ENCODE assay signal across 14 cellular contexts in the genomic region with DNA sequence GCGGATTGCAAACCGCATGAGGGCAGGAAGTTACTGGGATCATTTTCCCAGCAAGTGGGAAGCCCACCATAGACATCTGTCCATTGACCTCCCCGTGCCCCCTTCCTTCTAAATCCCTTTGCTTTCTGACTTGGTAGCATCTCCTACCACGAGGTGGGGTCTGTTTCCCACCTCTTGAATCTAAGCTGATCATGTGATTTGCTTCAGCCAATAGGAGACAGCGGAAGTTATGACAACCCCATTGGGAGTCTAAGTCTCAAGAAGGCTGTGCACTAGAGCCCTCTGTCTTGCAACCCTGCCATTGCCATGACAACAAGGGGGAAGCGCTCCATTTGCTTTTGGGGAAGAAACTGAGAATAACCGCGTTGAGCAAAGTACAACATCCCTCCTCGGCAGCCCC. TPM values are rescaled to one million over a fixed set of nuclear protein-coding genes. Genes with fewer than 3 reads are reported as not detected.
"Had no signal": no experiment of that assay in that cellular context is flagged by ENCODE, and none has a peak within 500 bp of the region (broad histone marks: within the 10 kb centered on the region; RNA-seq: fewer than 3 reads in every experiment).

No MANE protein-coding gene starts in this region.

- FAIRE-seq: TTC549 had no signal

- H3K27ac ChIP-seq: brain microvascular endothelial cell, hepatocyte, ovary, stomach had no signal

- H3K27me3 ChIP-seq: brain microvascular endothelial cell, hepatocyte, ovary had no signal

- H3K9me3 Mint-ChIP-seq: activated naive CD8-positive, alpha-beta T cell treated with anti-CD3 and anti-CD28 coated beads for 36 hours had no signal

- H3K4me2 ChIP-seq: hepatocyte had no signal

- H3K4me3 ChIP-seq: hepatocyte, ovary, stomach had no signal

- H3K4me1 Mint-ChIP-seq: activated CD4-positive, alpha-beta T cell treated with anti-CD3 and anti-CD28 coated beads, Interleukin-2, amount 10 ng/mL, durations not matched to agents 7 days and 5 days had no signal

- H2AFZ ChIP-seq: hepatocyte had no signal

- H3K36me3 ChIP-seq: brain microvascular endothelial cell, ovary, stomach had no signal

- DNase-seq: activated CD4-positive, alpha-beta T cell treated with anti-CD3 and anti-CD28 coated beads, Interleukin-2, amount 10 ng/mL, durations not matched to agents 7 days and 5 days; activated CD4-positive, CD25-positive, alpha-beta regulatory T cell; activated effector memory CD4-positive, alpha-beta T cell treated with anti-CD3 and anti-CD28 coated beads, Interleukin-2, amount 50 U/mL, for 16 hours; activated naive CD8-positive, alpha-beta T cell treated with anti-CD3 and anti-CD28 coated beads for 36 hours; activated T-cell treated with anti-CD3 and anti-CD28 coated beads, Interleukin-2, amount 50 U/mL, for 1 hour; brain microvascular endothelial cell; dermis blood vessel endothelial cell; kidney glomerular epithelial cell; ovary; stimulated activated CD4-positive, alpha-beta T cell treated with anti-CD3 and anti-CD28 coated beads, Interleukin-15, amount 100 ng/mL, for 24 hours; stomach had no signal

- H3K79me2 ChIP-seq: hepatocyte had no signal

- H3K4me3 Mint-ChIP-seq: activated CD4-positive, alpha-beta T cell treated with anti-CD3 and anti-CD28 coated beads, Interleukin-2, amount 10 ng/mL, durations not matched to agents 7 days and 5 days; activated naive CD8-positive, alpha-beta T cell treated with anti-CD3 and anti-CD28 coated beads for 36 hours had no signal

- H3K36me3 Mint-ChIP-seq: activated naive CD8-positive, alpha-beta T cell treated with anti-CD3 and anti-CD28 coated beads for 36 hours had no signal

- H3K4me1 ChIP-seq: stomach had no signal

- H3K27me3 Mint-ChIP-seq: activated CD4-positive, alpha-beta T cell treated with anti-CD3 and anti-CD28 coated beads, Interleukin-2, amount 10 ng/mL, durations not matched to agents 7 days and 5 days; activated naive CD8-positive, alpha-beta T cell treated with anti-CD3 and anti-CD28 coated beads for 36 hours had no signal

- H3K27ac Mint-ChIP-seq: activated CD4-positive, alpha-beta T cell treated with anti-CD3 and anti-CD28 coated beads, Interleukin-2, amount 10 ng/mL, durations not matched to agents 7 days and 5 days; activated naive CD8-positive, alpha-beta T cell treated with anti-CD3 and anti-CD28 coated beads for 36 hours had no signal

- H3K9me3 ChIP-seq: ovary had no signal

RNA-seq across cellular contexts. Expression of a gene that starts 39.2 kb away (rescaled TPM):
- polyA plus RNA-seq: neural cell had no signal
